In the genomic region with DNA sequence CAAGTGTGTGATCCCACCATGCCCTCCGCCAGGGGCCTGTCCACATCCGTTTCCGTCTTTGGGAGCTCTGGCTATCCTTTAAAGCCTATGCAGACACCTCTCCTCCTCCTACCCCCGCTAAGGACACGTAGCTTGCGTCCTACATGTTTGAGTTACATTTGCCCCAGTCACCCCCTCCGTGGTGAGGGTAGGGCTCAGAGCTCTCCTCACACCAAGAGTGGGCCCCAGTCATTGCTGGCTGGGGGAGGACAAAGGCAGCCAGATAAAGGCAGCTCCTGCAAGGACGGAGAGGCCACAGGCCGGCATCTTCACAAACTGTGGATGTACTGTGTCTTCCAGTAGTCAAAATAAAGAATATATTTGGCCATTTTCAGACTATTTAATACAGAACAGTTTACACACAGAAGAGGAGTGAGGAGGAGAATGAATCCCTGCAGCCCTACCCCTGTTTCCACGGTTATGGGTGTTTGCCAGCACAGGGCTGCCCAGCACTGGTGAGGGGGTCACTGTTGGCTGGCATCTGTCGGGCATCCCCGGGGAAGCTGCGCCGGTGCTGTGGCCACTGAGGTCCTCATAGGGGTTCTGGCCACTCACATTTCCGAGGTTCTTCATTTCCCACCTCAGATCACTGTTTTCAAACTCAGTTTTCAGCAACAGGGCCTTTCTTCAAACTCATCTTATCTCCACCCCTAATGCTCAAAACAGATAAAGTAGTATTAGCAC, we compare ENCODE assay signal across 25 cellular contexts.
"Had no signal": no experiment of that assay in that cellular context is flagged by ENCODE, and none has a peak within 500 bp of the region (broad histone marks: within the 10 kb centered on the region; RNA-seq: fewer than 3 reads in every experiment).

No MANE protein-coding gene starts in this region.

- H3K4me1 ChIP-seq: gastrocnemius medialis, neural progenitor cell, prostate gland, right atrium auricular region, testis, tibial artery had no signal

- H3K4me3 ChIP-seq: gastrocnemius medialis, mucosa of descending colon, neural progenitor cell, prostate gland, right atrium auricular region, smooth muscle cell, testis, tibial artery had no signal

- H3K27ac Mint-ChIP-seq: effector memory CD8-positive, alpha-beta T cell; mesothelial cell of epicardium; naive B cell; natural killer cell treated with Interleukin-12 subunit alpha and Interleukin-12 subunit beta and Interleukin-15 and Interleukin-18, amount 100 ng/mL, for 72 hours; neural progenitor cell; type B pancreatic cell had no signal

- H3K36me3 Mint-ChIP-seq: mesothelial cell of epicardium; naive B cell; natural killer cell treated with Interleukin-12 subunit alpha and Interleukin-12 subunit beta and Interleukin-15 and Interleukin-18, amount 100 ng/mL, for 72 hours; neural progenitor cell; type B pancreatic cell had no signal

- H3K9me3 ChIP-seq: gastrocnemius medialis, mucosa of descending colon, prostate gland, right atrium auricular region, testis, tibial artery had no signal

- H3K27ac ChIP-seq: gastrocnemius medialis, neural progenitor cell, prostate gland, right atrium auricular region, testis, tibial artery had no signal

- H3K27me3 Mint-ChIP-seq: type B pancreatic cell had no signal

- H3K4me3 Mint-ChIP-seq: effector memory CD8-positive, alpha-beta T cell; mesothelial cell of epicardium; naive B cell; natural killer cell treated with Interleukin-12 subunit alpha and Interleukin-12 subunit beta and Interleukin-15 and Interleukin-18, amount 100 ng/mL, for 72 hours; neural progenitor cell; type B pancreatic cell had no signal

- H3K36me3 ChIP-seq: gastrocnemius medialis, neural progenitor cell, prostate gland, right atrium auricular region, tibial artery had no signal

- ATAC-seq: effector memory CD8-positive, alpha-beta T cell; gastrocnemius medialis; mucosa of descending colon; sciatic nerve; stimulated activated naive CD8-positive, alpha-beta T cell treated with anti-CD3 and anti-CD28 coated beads, Interleukin-15, Interleukin-2, amounts not matched to agents 100 U/mL and 50 U/mL, for 24 hours had no signal

- H3K27me3 ChIP-seq: gastrocnemius medialis, neural progenitor cell, right atrium auricular region, testis, tibial artery had no signal

- H3K4me1 Mint-ChIP-seq: naive B cell had no signal

- DNase-seq: cortex of kidney; effector memory CD8-positive, alpha-beta T cell; foreskin fibroblast; gastrocnemius medialis; head of caudate nucleus; mesenchymal stem cell; mucosa of descending colon; naive B cell; nucleus accumbens; stimulated activated CD4-positive, alpha-beta T cell treated with anti-CD3 and anti-CD28 coated beads, Interleukin-12 subunit alpha, Interleukin-12 subunit beta, amount 100 ng/mL, for 4 hours; stimulated activated CD4-positive, alpha-beta T cell treated with anti-CD3 and anti-CD28 coated beads, Interleukin-1b, Interleukin-23, amount 100 ng/mL, for 48 hours; stimulated activated CD4-positive, alpha-beta T cell treated with anti-CD3 and anti-CD28 coated beads, Interleukin-4, amount 100 ng/mL, for 1 hour; stimulated activated CD8-positive, alpha-beta memory T cell treated with anti-CD3 and anti-CD28 coated beads, Interleukin-4, amount 100 ng/mL, for 48 hours; stimulated activated naive CD8-positive, alpha-beta T cell treated with anti-CD3 and anti-CD28 coated beads, Interleukin-15, Interleukin-2, amounts not matched to agents 100 U/mL and 50 U/mL, for 24 hours; substantia nigra; testis; tibial artery had no signal

- H3K9me3 Mint-ChIP-seq: effector memory CD8-positive, alpha-beta T cell; natural killer cell treated with Interleukin-12 subunit alpha and Interleukin-12 subunit beta and Interleukin-15 and Interleukin-18, amount 100 ng/mL, for 72 hours; neural progenitor cell; type B pancreatic cell had no signal
